Comparison of ENCODE assay signal across 1 cellular context in the genomic region with DNA sequence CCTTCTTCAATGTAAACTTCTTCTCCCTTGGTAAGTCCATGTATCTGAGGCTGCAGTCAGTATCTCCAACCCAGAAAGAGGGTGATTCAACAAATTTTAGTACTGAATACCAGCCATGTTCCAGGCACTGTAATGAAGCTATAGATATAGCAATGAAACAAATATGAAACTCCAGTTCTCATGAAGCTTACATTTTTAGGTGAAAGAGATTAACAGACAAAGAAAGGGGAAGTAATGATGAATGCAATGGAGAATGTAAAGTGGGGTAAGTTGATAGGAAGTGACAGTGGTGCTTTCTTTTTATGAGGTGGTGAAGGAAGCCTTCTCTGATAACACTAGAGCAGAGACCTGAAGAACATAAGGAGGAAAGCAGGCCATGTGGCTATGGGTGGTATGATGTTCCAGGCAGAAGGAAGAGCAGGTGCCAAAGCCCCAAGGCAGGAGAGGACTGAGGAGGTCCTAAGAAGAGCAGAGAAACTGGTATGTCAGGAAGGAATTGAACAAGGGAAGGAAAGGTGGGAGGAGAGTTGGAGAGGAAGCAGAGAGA.
TF ChIP-seq lines count a peak whose summit lies in the region.

No MANE protein-coding gene starts in this region.

TF ChIP-seq in K562, 482 proteins besides CTCF, POLR2A, EP300 and RAD21 (continued from another document and continues in another):
- TF ChIP-seq, protein P1, sequence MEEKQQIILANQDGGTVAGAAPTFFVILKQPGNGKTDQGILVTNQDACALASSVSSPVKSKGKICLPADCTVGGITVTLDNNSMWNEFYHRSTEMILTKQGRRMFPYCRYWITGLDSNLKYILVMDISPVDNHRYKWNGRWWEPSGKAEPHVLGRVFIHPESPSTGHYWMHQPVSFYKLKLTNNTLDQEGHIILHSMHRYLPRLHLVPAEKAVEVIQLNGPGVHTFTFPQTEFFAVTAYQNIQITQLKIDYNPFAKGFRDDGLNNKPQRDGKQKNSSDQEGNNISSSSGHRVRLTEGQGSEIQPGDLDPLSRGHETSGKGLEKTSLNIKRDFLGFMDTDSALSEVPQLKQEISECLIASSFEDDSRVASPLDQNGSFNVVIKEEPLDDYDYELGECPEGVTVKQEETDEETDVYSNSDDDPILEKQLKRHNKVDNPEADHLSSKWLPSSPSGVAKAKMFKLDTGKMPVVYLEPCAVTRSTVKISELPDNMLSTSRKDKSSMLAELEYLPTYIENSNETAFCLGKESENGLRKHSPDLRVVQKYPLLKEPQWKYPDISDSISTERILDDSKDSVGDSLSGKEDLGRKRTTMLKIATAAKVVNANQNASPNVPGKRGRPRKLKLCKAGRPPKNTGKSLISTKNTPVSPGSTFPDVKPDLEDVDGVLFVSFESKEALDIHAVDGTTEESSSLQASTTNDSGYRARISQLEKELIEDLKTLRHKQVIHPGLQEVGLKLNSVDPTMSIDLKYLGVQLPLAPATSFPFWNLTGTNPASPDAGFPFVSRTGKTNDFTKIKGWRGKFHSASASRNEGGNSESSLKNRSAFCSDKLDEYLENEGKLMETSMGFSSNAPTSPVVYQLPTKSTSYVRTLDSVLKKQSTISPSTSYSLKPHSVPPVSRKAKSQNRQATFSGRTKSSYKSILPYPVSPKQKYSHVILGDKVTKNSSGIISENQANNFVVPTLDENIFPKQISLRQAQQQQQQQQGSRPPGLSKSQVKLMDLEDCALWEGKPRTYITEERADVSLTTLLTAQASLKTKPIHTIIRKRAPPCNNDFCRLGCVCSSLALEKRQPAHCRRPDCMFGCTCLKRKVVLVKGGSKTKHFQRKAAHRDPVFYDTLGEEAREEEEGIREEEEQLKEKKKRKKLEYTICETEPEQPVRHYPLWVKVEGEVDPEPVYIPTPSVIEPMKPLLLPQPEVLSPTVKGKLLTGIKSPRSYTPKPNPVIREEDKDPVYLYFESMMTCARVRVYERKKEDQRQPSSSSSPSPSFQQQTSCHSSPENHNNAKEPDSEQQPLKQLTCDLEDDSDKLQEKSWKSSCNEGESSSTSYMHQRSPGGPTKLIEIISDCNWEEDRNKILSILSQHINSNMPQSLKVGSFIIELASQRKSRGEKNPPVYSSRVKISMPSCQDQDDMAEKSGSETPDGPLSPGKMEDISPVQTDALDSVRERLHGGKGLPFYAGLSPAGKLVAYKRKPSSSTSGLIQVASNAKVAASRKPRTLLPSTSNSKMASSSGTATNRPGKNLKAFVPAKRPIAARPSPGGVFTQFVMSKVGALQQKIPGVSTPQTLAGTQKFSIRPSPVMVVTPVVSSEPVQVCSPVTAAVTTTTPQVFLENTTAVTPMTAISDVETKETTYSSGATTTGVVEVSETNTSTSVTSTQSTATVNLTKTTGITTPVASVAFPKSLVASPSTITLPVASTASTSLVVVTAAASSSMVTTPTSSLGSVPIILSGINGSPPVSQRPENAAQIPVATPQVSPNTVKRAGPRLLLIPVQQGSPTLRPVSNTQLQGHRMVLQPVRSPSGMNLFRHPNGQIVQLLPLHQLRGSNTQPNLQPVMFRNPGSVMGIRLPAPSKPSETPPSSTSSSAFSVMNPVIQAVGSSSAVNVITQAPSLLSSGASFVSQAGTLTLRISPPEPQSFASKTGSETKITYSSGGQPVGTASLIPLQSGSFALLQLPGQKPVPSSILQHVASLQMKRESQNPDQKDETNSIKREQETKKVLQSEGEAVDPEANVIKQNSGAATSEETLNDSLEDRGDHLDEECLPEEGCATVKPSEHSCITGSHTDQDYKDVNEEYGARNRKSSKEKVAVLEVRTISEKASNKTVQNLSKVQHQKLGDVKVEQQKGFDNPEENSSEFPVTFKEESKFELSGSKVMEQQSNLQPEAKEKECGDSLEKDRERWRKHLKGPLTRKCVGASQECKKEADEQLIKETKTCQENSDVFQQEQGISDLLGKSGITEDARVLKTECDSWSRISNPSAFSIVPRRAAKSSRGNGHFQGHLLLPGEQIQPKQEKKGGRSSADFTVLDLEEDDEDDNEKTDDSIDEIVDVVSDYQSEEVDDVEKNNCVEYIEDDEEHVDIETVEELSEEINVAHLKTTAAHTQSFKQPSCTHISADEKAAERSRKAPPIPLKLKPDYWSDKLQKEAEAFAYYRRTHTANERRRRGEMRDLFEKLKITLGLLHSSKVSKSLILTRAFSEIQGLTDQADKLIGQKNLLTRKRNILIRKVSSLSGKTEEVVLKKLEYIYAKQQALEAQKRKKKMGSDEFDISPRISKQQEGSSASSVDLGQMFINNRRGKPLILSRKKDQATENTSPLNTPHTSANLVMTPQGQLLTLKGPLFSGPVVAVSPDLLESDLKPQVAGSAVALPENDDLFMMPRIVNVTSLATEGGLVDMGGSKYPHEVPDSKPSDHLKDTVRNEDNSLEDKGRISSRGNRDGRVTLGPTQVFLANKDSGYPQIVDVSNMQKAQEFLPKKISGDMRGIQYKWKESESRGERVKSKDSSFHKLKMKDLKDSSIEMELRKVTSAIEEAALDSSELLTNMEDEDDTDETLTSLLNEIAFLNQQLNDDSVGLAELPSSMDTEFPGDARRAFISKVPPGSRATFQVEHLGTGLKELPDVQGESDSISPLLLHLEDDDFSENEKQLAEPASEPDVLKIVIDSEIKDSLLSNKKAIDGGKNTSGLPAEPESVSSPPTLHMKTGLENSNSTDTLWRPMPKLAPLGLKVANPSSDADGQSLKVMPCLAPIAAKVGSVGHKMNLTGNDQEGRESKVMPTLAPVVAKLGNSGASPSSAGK (IDR thresholded peaks at IDR 0.05) = peak; percentile 61
- no peak for TF ChIP-seq ZNF717 (CRISPR knock-in tag; IDR thresholded peaks at IDR 0.05)
- TF ChIP-seq NR1H2 (CRISPR knock-in tag; IDR thresholded peaks at IDR 0.05) = no peak
- TF ChIP-seq SMARCA5 (IDR thresholded peaks at IDR 0.05) = peak; percentile 70; the same call in 1 of the 2 replicates
- TF ChIP-seq U2AF2 (optimal IDR thresholded peaks at IDR 0.05; ENCODE audit: low read depth, low read length) = no peak
- peak; percentile 65; the same call in 1 of the 2 replicates for TF ChIP-seq SOX6 (IDR thresholded peaks at IDR 0.05)
- TF ChIP-seq BRD4 (IDR thresholded peaks at IDR 0.05) = no peak
- TF ChIP-seq ZNF75A (CRISPR knock-in tag; IDR thresholded peaks at IDR 0.05) = no peak
- TF ChIP-seq, protein P2, sequence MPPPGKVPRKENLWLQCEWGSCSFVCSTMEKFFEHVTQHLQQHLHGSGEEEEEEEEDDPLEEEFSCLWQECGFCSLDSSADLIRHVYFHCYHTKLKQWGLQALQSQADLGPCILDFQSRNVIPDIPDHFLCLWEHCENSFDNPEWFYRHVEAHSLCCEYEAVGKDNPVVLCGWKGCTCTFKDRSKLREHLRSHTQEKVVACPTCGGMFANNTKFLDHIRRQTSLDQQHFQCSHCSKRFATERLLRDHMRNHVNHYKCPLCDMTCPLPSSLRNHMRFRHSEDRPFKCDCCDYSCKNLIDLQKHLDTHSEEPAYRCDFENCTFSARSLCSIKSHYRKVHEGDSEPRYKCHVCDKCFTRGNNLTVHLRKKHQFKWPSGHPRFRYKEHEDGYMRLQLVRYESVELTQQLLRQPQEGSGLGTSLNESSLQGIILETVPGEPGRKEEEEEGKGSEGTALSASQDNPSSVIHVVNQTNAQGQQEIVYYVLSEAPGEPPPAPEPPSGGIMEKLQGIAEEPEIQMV (tag; conservative IDR thresholded peaks at IDR 0.05; ENCODE audit: low read depth) = peak; percentile 55; the same call in 1 of the 2 replicates
- no peak for TF ChIP-seq ZFP1 (CRISPR knock-in tag; IDR thresholded peaks at IDR 0.05)
- TF ChIP-seq, protein P3, sequence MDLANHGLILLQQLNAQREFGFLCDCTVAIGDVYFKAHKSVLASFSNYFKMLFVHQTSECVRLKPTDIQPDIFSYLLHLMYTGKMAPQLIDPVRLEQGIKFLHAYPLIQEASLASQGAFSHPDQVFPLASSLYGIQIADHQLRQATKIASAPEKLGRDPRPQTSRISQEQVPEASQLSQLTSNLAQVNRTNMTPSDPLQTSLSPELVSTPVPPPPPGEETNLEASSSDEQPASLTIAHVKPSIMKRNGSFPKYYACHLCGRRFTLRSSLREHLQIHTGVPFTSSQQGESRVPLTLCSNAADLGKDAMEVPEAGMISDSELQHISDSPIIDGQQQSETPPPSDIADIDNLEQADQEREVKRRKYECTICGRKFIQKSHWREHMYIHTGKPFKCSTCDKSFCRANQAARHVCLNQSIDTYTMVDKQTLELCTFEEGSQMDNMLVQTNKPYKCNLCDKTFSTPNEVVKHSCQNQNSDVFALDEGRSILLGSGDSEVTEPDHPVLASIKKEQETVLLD (IDR thresholded peaks at IDR 0.05) = 0 out of 2 replicates have a peak, but pooled peaks have one; percentile 42
- TF ChIP-seq, protein P4, sequence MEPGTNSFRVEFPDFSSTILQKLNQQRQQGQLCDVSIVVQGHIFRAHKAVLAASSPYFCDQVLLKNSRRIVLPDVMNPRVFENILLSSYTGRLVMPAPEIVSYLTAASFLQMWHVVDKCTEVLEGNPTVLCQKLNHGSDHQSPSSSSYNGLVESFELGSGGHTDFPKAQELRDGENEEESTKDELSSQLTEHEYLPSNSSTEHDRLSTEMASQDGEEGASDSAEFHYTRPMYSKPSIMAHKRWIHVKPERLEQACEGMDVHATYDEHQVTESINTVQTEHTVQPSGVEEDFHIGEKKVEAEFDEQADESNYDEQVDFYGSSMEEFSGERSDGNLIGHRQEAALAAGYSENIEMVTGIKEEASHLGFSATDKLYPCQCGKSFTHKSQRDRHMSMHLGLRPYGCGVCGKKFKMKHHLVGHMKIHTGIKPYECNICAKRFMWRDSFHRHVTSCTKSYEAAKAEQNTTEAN (CRISPR knock-in tag; IDR thresholded peaks at IDR 0.05) = no peak
- TF ChIP-seq ZNF197 (CRISPR knock-in tag; IDR thresholded peaks at IDR 0.05; ENCODE audit: low read depth) = no peak
- TF ChIP-seq CREB1 (IDR thresholded peaks at IDR 0.05) = 0 out of 2 replicates have a peak, but pooled peaks have one; percentile 24
- TF ChIP-seq CREB1 (CRISPR knock-in tag; IDR thresholded peaks at IDR 0.05) = no peak
- peak; percentile 90; the same call in 1 of the 2 replicates for TF ChIP-seq HDGF (IDR thresholded peaks at IDR 0.05)
- TF ChIP-seq, protein P5, sequence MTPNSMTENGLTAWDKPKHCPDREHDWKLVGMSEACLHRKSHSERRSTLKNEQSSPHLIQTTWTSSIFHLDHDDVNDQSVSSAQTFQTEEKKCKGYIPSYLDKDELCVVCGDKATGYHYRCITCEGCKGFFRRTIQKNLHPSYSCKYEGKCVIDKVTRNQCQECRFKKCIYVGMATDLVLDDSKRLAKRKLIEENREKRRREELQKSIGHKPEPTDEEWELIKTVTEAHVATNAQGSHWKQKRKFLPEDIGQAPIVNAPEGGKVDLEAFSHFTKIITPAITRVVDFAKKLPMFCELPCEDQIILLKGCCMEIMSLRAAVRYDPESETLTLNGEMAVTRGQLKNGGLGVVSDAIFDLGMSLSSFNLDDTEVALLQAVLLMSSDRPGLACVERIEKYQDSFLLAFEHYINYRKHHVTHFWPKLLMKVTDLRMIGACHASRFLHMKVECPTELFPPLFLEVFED (CRISPR knock-in tag; conservative IDR thresholded peaks at IDR 0.05) = 0 out of 2 replicates have a peak, but pooled peaks have one; percentile 50
- TF ChIP-seq ARID2 (IDR thresholded peaks at IDR 0.05) = no peak
- TF ChIP-seq PCBP2 (IDR thresholded peaks at IDR 0.05; ENCODE audit: low read depth, low read length, poor library complexity, severe bottlenecking) = no peak
- 0 out of 2 replicates have a peak, but pooled peaks have one; percentile 36 for TF ChIP-seq LEF1 (IDR thresholded peaks at IDR 0.05)
- TF ChIP-seq ZC3H8 (IDR thresholded peaks at IDR 0.05) = no peak
- TF ChIP-seq ETV1 (tag; conservative IDR thresholded peaks at IDR 0.05; ENCODE audit: low read depth) = peak; percentile 22; the same call in 1 of the 2 replicates
- TF ChIP-seq SMARCE1 (IDR thresholded peaks at IDR 0.05) = peak; percentile 92
- TF ChIP-seq MTA3 (IDR thresholded peaks at IDR 0.05; ENCODE audit: borderline replicate concordance) = peak; percentile 59; the same call in 1 of the 2 replicates
- TF ChIP-seq FOXP1 (CRISPR knock-in tag; IDR thresholded peaks at IDR 0.05) = no peak
- TF ChIP-seq ARHGAP35 (IDR thresholded peaks at IDR 0.05; ENCODE audit: partially characterized antibody) = peak; percentile 62
- no peak for TF ChIP-seq SRSF3 (IDR thresholded peaks at IDR 0.05; ENCODE audit: insufficient read depth, low read length)
- TF ChIP-seq ZNF3 (CRISPR knock-in tag; IDR thresholded peaks at IDR 0.05) = no peak
- peak; percentile 32 to 68; a peak in 3 of 4 replicates for TF ChIP-seq TRIM24 (IDR thresholded peaks at IDR 0.05)
- TF ChIP-seq, protein P6, sequence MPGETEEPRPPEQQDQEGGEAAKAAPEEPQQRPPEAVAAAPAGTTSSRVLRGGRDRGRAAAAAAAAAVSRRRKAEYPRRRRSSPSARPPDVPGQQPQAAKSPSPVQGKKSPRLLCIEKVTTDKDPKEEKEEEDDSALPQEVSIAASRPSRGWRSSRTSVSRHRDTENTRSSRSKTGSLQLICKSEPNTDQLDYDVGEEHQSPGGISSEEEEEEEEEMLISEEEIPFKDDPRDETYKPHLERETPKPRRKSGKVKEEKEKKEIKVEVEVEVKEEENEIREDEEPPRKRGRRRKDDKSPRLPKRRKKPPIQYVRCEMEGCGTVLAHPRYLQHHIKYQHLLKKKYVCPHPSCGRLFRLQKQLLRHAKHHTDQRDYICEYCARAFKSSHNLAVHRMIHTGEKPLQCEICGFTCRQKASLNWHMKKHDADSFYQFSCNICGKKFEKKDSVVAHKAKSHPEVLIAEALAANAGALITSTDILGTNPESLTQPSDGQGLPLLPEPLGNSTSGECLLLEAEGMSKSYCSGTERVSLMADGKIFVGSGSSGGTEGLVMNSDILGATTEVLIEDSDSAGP (CRISPR knock-in tag; IDR thresholded peaks at IDR 0.05) = no peak
- no peak for TF ChIP-seq NUFIP1 (IDR thresholded peaks at IDR 0.05; ENCODE audit: partially characterized antibody)
- TF ChIP-seq HLTF (IDR thresholded peaks at IDR 0.05) = 0 out of 2 replicates have a peak, but pooled peaks have one; percentile 80
- TF ChIP-seq ERF (CRISPR knock-in tag; IDR thresholded peaks at IDR 0.05) = 0 out of 2 replicates have a peak, but pooled peaks have one; percentile 77
- TF ChIP-seq MAZ (CRISPR knock-in tag; conservative IDR thresholded peaks at IDR 0.05 in 1 of 2, IDR thresholded peaks at IDR 0.05 in 1 of 2) = 0 out of 4 replicates have a peak, but pooled peaks of 1 of the 2 experiments have one; percentile 26
- 0 out of 2 replicates have a peak, but pooled peaks have one; percentile 40 for TF ChIP-seq IFI16 (CRISPR knock-in tag; IDR thresholded peaks at IDR 0.05)
- no peak for TF ChIP-seq ZKSCAN1 (IDR thresholded peaks at IDR 0.05; ENCODE audit: low read depth, low read length)
- TF ChIP-seq, protein P7, sequence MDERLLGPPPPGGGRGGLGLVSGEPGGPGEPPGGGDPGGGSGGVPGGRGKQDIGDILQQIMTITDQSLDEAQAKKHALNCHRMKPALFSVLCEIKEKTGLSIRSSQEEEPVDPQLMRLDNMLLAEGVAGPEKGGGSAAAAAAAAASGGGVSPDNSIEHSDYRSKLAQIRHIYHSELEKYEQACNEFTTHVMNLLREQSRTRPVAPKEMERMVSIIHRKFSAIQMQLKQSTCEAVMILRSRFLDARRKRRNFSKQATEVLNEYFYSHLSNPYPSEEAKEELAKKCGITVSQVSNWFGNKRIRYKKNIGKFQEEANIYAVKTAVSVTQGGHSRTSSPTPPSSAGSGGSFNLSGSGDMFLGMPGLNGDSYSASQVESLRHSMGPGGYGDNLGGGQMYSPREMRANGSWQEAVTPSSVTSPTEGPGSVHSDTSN (CRISPR knock-in tag; IDR thresholded peaks at IDR 0.05; ENCODE audit: low read depth) = no peak
- TF ChIP-seq, protein P7 (tag; conservative IDR thresholded peaks at IDR 0.05; ENCODE audit: low read depth) = peak; percentile 92
